In genomic region chr15:33068531-33068990, GRCh38 we compare ENCODE assay signal across 8 cellular contexts.
DNase-seq lines count a peak whose midpoint lies in the region; ATAC-seq lines count a peak whose summit lies in the region.

No MANE protein-coding gene starts in this region.

- peak overlapping the region; percentile 81 for H3K27ac ChIP-seq in iPS-20b (ENCODE audit: low read length)
- peak overlapping the region; percentile 75 for H3K27ac ChIP-seq in thymus (ENCODE audit: low read depth)

- H3K4me3 ChIP-seq in iPS-20b (ENCODE audit: low read length) (peak overlapping the region; percentile 51; the same call in 1 of the 2 replicates), thymus (ENCODE audit: low read length) (peak overlapping the region; percentile 55)

- 26% methylated on average over 8 of the region's 8 CpGs for WGBS in thymus

- H3K9ac ChIP-seq in iPS-20b (ENCODE audit: low read depth, low read length) = peak overlapping the region; percentile 67; the same call in 1 of the 2 replicates

- H3K4me1 ChIP-seq in iPS-20b (ENCODE audit: insufficient read depth, low read length) = peaks cover 29% of the 10 kb centered on the region
- H3K4me1 ChIP-seq in thymus (ENCODE audit: control insufficient read depth, insufficient read depth, low read length) = peaks cover 16% of the 10 kb centered on the region

- ATAC-seq in GM21576 (IDR thresholded peaks at IDR 0.05; ENCODE audit: unreplicated experiment) = no peak

- H3K9me3 ChIP-seq in iPS-20b (ENCODE audit: insufficient read depth, low read depth, low read length) = no peaks in the 10 kb centered on the region
- no peaks in the 10 kb centered on the region for H3K9me3 ChIP-seq in thymus (ENCODE audit: control insufficient read depth)

- H3K36me3 ChIP-seq in iPS-20b (ENCODE audit: insufficient read depth, low read depth, low read length) (no peaks in the 10 kb centered on the region), thymus (ENCODE audit: control insufficient read depth, insufficient read depth) (no peaks in the 10 kb centered on the region)

- DNase-seq in NCI-H1092 treated with DMSO at 0.1 percent for 48 hours (lab: John Stamatoyannopoulos, UW) = peak; percentile 20
- DNase-seq in NCI-H1092 (lab: John Stamatoyannopoulos, UW) = no peak
- peak; percentile 67 for DNase-seq in SHP77 treated with DMSO at 0.1 percent for 48 hours (lab: John Stamatoyannopoulos, UW)
- DNase-seq in GF-D8 (lab: John Stamatoyannopoulos, UW) = no peak
- no peak for DNase-seq in dermis blood vessel endothelial cell

- H3K27me3 ChIP-seq in iPS-20b (ENCODE audit: insufficient read depth, low read length) (no peaks in the 10 kb centered on the region), thymus (ENCODE audit: control insufficient read depth, insufficient read depth) (no peaks in the 10 kb centered on the region)

Comparison
In these comparisons a context has a peak if more than half of its experiments do, and no peak if none do; other contexts are left out.
1. DNase-seq: peak in NCI-H1092 treated with DMSO at 0.1 percent for 48 hours (single experiment) and SHP77 treated with DMSO at 0.1 percent for 48 hours (single experiment); none in NCI-H1092 (single experiment), GF-D8 (single experiment) and dermis blood vessel endothelial cell (single experiment).